In genomic region chr5:115961413-115962238, GRCh38 we compare ENCODE assay signal across 11 cellular contexts. TPM values are rescaled to one million over a fixed set of nuclear protein-coding genes. Genes with fewer than 3 reads are reported as not detected.
DNase-seq lines count a peak whose midpoint lies in the region; ATAC-seq, FAIRE-seq and TF ChIP-seq lines count a peak whose summit lies in the region.
"Had no signal": no experiment of that assay in that cellular context is flagged by ENCODE, and none has a peak within 500 bp of the region (broad histone marks: within the 10 kb centered on the region; RNA-seq: fewer than 3 reads in every experiment).

No MANE protein-coding gene starts in this region.

- H3K27ac ChIP-seq in kidney (ENCODE audit: low read depth in 2 of 2, low read length in 2 of 2): no peak overlapping the region
- peak overlapping the region in 1 of 2 donors; percentile 3 for H3K27ac ChIP-seq in thoracic aorta
- H3K27ac ChIP-seq: BLaER1, epithelial cell of prostate had no signal

- TF ChIP-seq CTCF in brain (conservative IDR thresholded peaks at IDR 0.05) (no peak), kidney (IDR thresholded peaks at IDR 0.05; ENCODE audit: borderline replicate concordance, extremely low read depth, insufficient read depth) (no peak), thoracic aorta (IDR thresholded peaks at IDR 0.05) (no peak)

- H3K36me3 Mint-ChIP-seq in brain: no peaks in the 10 kb centered on the region
- no peaks in the 10 kb centered on the region for H3K36me3 Mint-ChIP-seq in activated T-helper 17 cell treated with anti-CD3 and anti-CD28 coated beads, Interleukin-2, amount 50 U/mL, for 72 hours (ENCODE audit: low read depth)

- H3K4me1 ChIP-seq in kidney (ENCODE audit: control insufficient read depth in 1 of 2, insufficient read depth in 1 of 2, low read depth in 1 of 2, low read length in 2 of 2) (peaks cover 0 to 8% of the 10 kb centered on the region in 2 donors), thoracic aorta (ENCODE audit: control insufficient read depth in 1 of 2, low read depth in 2 of 2) (peaks cover 0 to 19% of the 10 kb centered on the region in 2 donors)
- H3K4me1 ChIP-seq: BLaER1 had no signal

- intact Hi-C loops in kidney (cut with DNase I): no loop called here

- peak overlapping the region in 1 of 2 donors; percentile 25 for H3K4me3 ChIP-seq in kidney (ENCODE audit: low read length in 2 of 2)
- peak overlapping the region; percentile 76 for H3K4me3 ChIP-seq in thoracic aorta
- H3K4me3 ChIP-seq: BLaER1 had no signal

- H3K9me3 ChIP-seq in kidney (ENCODE audit: control insufficient read depth in 1 of 2, low read length in 2 of 2) (no peaks in the 10 kb centered on the region), thoracic aorta (no peaks in the 10 kb centered on the region)

- H3K4me1 Mint-ChIP-seq in brain: peaks cover 6% of the 10 kb centered on the region
- H3K4me1 Mint-ChIP-seq in activated T-helper 17 cell treated with anti-CD3 and anti-CD28 coated beads, Interleukin-2, amount 50 U/mL, for 72 hours: no peaks in the 10 kb centered on the region

- H3K9me3 Mint-ChIP-seq in brain: peaks cover 0 to 10% (median 0%) of the 10 kb centered on the region in 5 experiments
- no peaks in the 10 kb centered on the region for H3K9me3 Mint-ChIP-seq in activated T-helper 17 cell treated with anti-CD3 and anti-CD28 coated beads, Interleukin-2, amount 50 U/mL, for 72 hours

- FAIRE-seq in kidney (lab: Jason Lieb, UNC): no peak

- ATAC-seq in thoracic aorta (ENCODE audit: insufficient number of reproducible peaks, low FRiP score, low read depth) (no peak), HG03139 (IDR thresholded peaks at IDR 0.05; ENCODE audit: unreplicated experiment) (no peak)
- no peak for ATAC-seq in activated T-helper 17 cell treated with anti-CD3 and anti-CD28 coated beads, Interleukin-2, amount 50 U/mL, for 72 hours (replicated peaks)

- DNase-seq in activated T-cell treated with anti-CD3 and anti-CD28 coated beads, Interleukin-2, amount 50 U/mL, for 1 hour: peak; percentile 14
- DNase-seq in activated T-cell treated with anti-CD3 and anti-CD28 coated beads for 4 hours: no peak
- peak; percentile 50 for DNase-seq in kidney
- DNase-seq in thoracic aorta (ENCODE audit: low spot score): no peak
- DNase-seq in NCI-H1694 treated with DMSO at 0.1 percent for 48 hours (lab: John Stamatoyannopoulos, UW): no peak
- DNase-seq: SIG-M5 had no signal

- H3K9ac ChIP-seq in kidney (ENCODE audit: low read length in 2 of 2): no peak overlapping the region
- H3K9ac ChIP-seq: BLaER1 had no signal

- H3K36me3 ChIP-seq in kidney (ENCODE audit: control insufficient read depth in 1 of 2, insufficient read depth in 2 of 2, low read length in 2 of 2) (no peaks in the 10 kb centered on the region), thoracic aorta (no peaks in the 10 kb centered on the region)
- H3K36me3 ChIP-seq: BLaER1 had no signal

- H3K27me3 Mint-ChIP-seq in brain: peaks cover 80% of the 10 kb centered on the region
- peaks cover 37% of the 10 kb centered on the region for H3K27me3 Mint-ChIP-seq in activated T-helper 17 cell treated with anti-CD3 and anti-CD28 coated beads, Interleukin-2, amount 50 U/mL, for 72 hours

- no peaks in the 10 kb centered on the region for H3K27me3 ChIP-seq in thoracic aorta (replicated peaks; ENCODE audit: insufficient read depth)
- H3K27me3 ChIP-seq: BLaER1 had no signal

- peak overlapping the region; percentile 26 to 74 (median 60) for H3K4me3 Mint-ChIP-seq in brain
- no peak overlapping the region for H3K4me3 Mint-ChIP-seq in activated T-helper 17 cell treated with anti-CD3 and anti-CD28 coated beads, Interleukin-2, amount 50 U/mL, for 72 hours

- no peak overlapping the region for H3K27ac Mint-ChIP-seq in brain
- no peak overlapping the region for H3K27ac Mint-ChIP-seq in activated T-helper 17 cell treated with anti-CD3 and anti-CD28 coated beads, Interleukin-2, amount 50 U/mL, for 72 hours

RNA-seq across cellular contexts. Expression of gene LVRN, which starts 0.6 kb away (rescaled TPM):
- polyA plus RNA-seq in brain (ENCODE audit: insufficient read depth, low read depth, low replicate concordance): not detected
- not detected for total RNA-seq in kidney
- polyA plus RNA-seq in kidney (ENCODE audit: insufficient read depth, low read depth, low replicate concordance): not detected
- 1 to 10 TPM in 1 of 2 donors, under 1 TPM in 1; 0.92 to 2.3 TPM for total RNA-seq in thoracic aorta
- total RNA-seq in activated T-helper 17 cell treated with anti-CD3 and anti-CD28 coated beads, Interleukin-2, amount 50 U/mL, for 72 hours: 1 to 10 TPM in 1 of 2 donors, under 1 TPM in 1; 0.45 to 1.9 TPM

Comparison
In these comparisons a context has a peak if more than half of its experiments do, and no peak if none do; other contexts are left out.
1. DNase-seq: peak in activated T-cell treated with anti-CD3 and anti-CD28 coated beads, Interleukin-2, amount 50 U/mL, for 1 hour (single experiment) and kidney (single experiment); none in activated T-cell treated with anti-CD3 and anti-CD28 coated beads for 4 hours (single experiment), thoracic aorta (single experiment) and NCI-H1694 treated with DMSO at 0.1 percent for 48 hours (single experiment).